ENCODE assay signal across 33 cellular contexts in genomic region chr17:60457148-60457547, GRCh38. TPM values are rescaled to one million over a fixed set of nuclear protein-coding genes. Genes with fewer than 3 reads are reported as not detected.
"Had no signal": no experiment of that assay in that cellular context is flagged by ENCODE, and none has a peak within 500 bp of the region (broad histone marks: within the 10 kb centered on the region; RNA-seq: fewer than 3 reads in every experiment).

No MANE protein-coding gene starts in this region.

- H3K4me3 ChIP-seq: adrenal gland, ascending aorta, cardiac muscle cell, colonic mucosa, left ventricle myocardium inferior, lung, skin epidermis, suprapubic skin, tibial artery had no signal

- H3K27me3 ChIP-seq: adrenal gland, ascending aorta, cardiac muscle cell, colonic mucosa, suprapubic skin, tibial artery had no signal

- H3K4me1 Mint-ChIP-seq: activated naive CD8-positive, alpha-beta T cell treated with anti-CD3 and anti-CD28 coated beads for 36 hours; brain had no signal

- ATAC-seq: effector memory CD8-positive, alpha-beta T cell; natural killer cell treated with Interleukin-12 subunit alpha and Interleukin-12 subunit beta and Interleukin-15 and Interleukin-18, amount 100 ng/mL, for 72 hours; sciatic nerve had no signal

- H3K4me3 Mint-ChIP-seq: activated naive CD8-positive, alpha-beta T cell treated with anti-CD3 and anti-CD28 coated beads for 36 hours; brain; effector memory CD8-positive, alpha-beta T cell; natural killer cell treated with Interleukin-12 subunit alpha and Interleukin-12 subunit beta and Interleukin-15 and Interleukin-18, amount 100 ng/mL, for 72 hours had no signal

- FAIRE-seq: frontal cortex, TTC549 had no signal

- H3K9me3 Mint-ChIP-seq: activated naive CD8-positive, alpha-beta T cell treated with anti-CD3 and anti-CD28 coated beads for 36 hours; effector memory CD8-positive, alpha-beta T cell; natural killer cell treated with Interleukin-12 subunit alpha and Interleukin-12 subunit beta and Interleukin-15 and Interleukin-18, amount 100 ng/mL, for 72 hours had no signal

- H3K9me3 ChIP-seq: adrenal gland, ascending aorta, colonic mucosa, left ventricle myocardium inferior, suprapubic skin, tibial artery had no signal

- H3K27ac Mint-ChIP-seq: activated naive CD8-positive, alpha-beta T cell treated with anti-CD3 and anti-CD28 coated beads for 36 hours; activated T-helper 2 cell treated with anti-CD3 and anti-CD28 coated beads, Interferon-gamma antibody, Interleukin-2, Interleukin-4, amounts not matched to agents 10 μg/mL and 5 μg/mL and 100 μg/mL, durations not matched to agents 14 hours and 24 hours and 36 hours had no signal

- H3K4me1 ChIP-seq: adrenal gland, ascending aorta, colonic mucosa, left ventricle myocardium inferior, suprapubic skin had no signal

- DNase-seq: activated CD4-positive, alpha-beta T cell treated with anti-CD3 and anti-CD28 coated beads for 4 hours; activated CD4-positive, alpha-beta T cell treated with anti-CD3 and anti-CD28 coated beads, Interleukin-2, amount 50 U/mL, for 4 hours; activated CD8-positive, alpha-beta memory T cell treated with anti-CD3 and anti-CD28 coated beads for 24 hours; activated naive CD4-positive, alpha-beta T cell; activated naive CD8-positive, alpha-beta T cell treated with anti-CD3 and anti-CD28 coated beads for 36 hours; adrenal gland; cerebellar nuclear complex; colonic mucosa; effector memory CD8-positive, alpha-beta T cell; left ventricle myocardium inferior; mesendoderm; stimulated activated CD4-positive, alpha-beta T cell treated with anti-CD3 and anti-CD28 coated beads, Interleukin-12 subunit alpha, Interleukin-12 subunit beta, amount 100 ng/mL, for 4 hours; stimulated activated CD4-positive, alpha-beta T cell treated with anti-CD3 and anti-CD28 coated beads, Interleukin-4, amount 100 ng/mL, for 1 hour; T-helper 9 cell; tibial artery had no signal

- H3K27me3 Mint-ChIP-seq: activated naive CD8-positive, alpha-beta T cell treated with anti-CD3 and anti-CD28 coated beads for 36 hours; brain; effector memory CD8-positive, alpha-beta T cell; natural killer cell treated with Interleukin-12 subunit alpha and Interleukin-12 subunit beta and Interleukin-15 and Interleukin-18, amount 100 ng/mL, for 72 hours had no signal

- H3K27ac ChIP-seq: adrenal gland, ascending aorta, cardiac muscle cell, colonic mucosa, left ventricle myocardium inferior, suprapubic skin, tibial artery, VCaP had no signal

RNA-seq across cellular contexts. Expression of gene CHCT1, which starts 34.9 kb away (rescaled TPM):
- total RNA-seq: ascending aorta; cardiac muscle cell; colonic mucosa; frontal cortex; left ventricle myocardium inferior; lung; mononuclear cell; natural killer cell treated with Interleukin-12 subunit alpha and Interleukin-12 subunit beta and Interleukin-15 and Interleukin-18, amount 100 ng/mL, for 72 hours; osteocyte; posterior vena cava; renal cortical epithelial cell; sciatic nerve; suprapubic skin; T-helper 1 cell treated with Interleukin-12 subunit alpha and Interleukin-12 subunit beta and Interleukin-4 antibody, amounts not matched to agents 30 ng/mL and 1 ng/mL, for 36 hours; ureter had no signal
- polyA plus RNA-seq: cardiac muscle cell had no signal
